Comparison of ENCODE assay signal across 8 cellular contexts in genomic region chr3:25592510-25592968, GRCh38.
DNase-seq lines count a peak whose midpoint lies in the region; ATAC-seq and TF ChIP-seq lines count a peak whose summit lies in the region.

No MANE protein-coding gene starts in this region.

- CTCF ChIA-PET in OCI-LY7 (lab: Charles Lee; ENCODE audit: unreplicated experiment): interaction anchor here (0.6 to 1.1 kb wide), 2 partner anchors 8 to 12 kb away, joined by 3 to 5 read pairs; no protein-coding TSS in a partner anchor

- H3K4me3 ChIP-seq in OCI-LY7 (ENCODE audit: low read depth, low read length, poor library complexity, severe bottlenecking): no peak overlapping the region

- H3K4me1 ChIP-seq in OCI-LY7 (ENCODE audit: insufficient read depth, low read length, poor library complexity, severe bottlenecking): no peaks in the 10 kb centered on the region

- H3K9me3 ChIP-seq in OCI-LY7 (ENCODE audit: low read length): no peaks in the 10 kb centered on the region

- H4K20me1 ChIP-seq in OCI-LY7 (ENCODE audit: insufficient read depth, low read length): peaks cover 6% of the 10 kb centered on the region; the same call in 1 of the 2 replicates

- ATAC-seq in GM18511 (IDR thresholded peaks at IDR 0.05; ENCODE audit: unreplicated experiment) (peak; percentile 43), GM19397 (IDR thresholded peaks at IDR 0.05; ENCODE audit: unreplicated experiment) (no peak)

- H3K36me3 ChIP-seq in OCI-LY7 (ENCODE audit: insufficient read depth, low read length): peaks cover 27% of the 10 kb centered on the region

- DNase-seq in OCI-LY7 (ENCODE audit: low spot score) (peak; percentile 19), fibroblast of gingiva (ENCODE audit: low read depth) (peak; percentile 69), posterior vena cava (ENCODE audit: low spot score) (peak; percentile 90), retina (no peak), HuH-7.5 (ENCODE audit: low spot score) (no peak), mesenteric fat pad (ENCODE audit: low spot score) (no peak)

- POLR2A ChIA-PET in OCI-LY7 (lab: Charles Lee): no interaction called here

- no peaks in the 10 kb centered on the region for H3K79me2 ChIP-seq in OCI-LY7 (ENCODE audit: insufficient read depth, low read depth, low read length)

- H3K9me2 ChIP-seq in OCI-LY7 (ENCODE audit: insufficient read depth, low read length): no peaks in the 10 kb centered on the region

- H2AFZ ChIP-seq in OCI-LY7 (ENCODE audit: low read length): no peak overlapping the region

- peak; percentile 19; the same call in 1 of the 2 replicates for TF ChIP-seq CTCF in OCI-LY7 (conservative IDR thresholded peaks at IDR 0.05; ENCODE audit: low read length)

- no peak overlapping the region for H3K4me2 ChIP-seq in OCI-LY7 (ENCODE audit: low read length)

- H3K27ac ChIP-seq in OCI-LY7 (ENCODE audit: low read depth, low read length, poor library complexity, severe bottlenecking): no peak overlapping the region

- intact Hi-C loops in OCI-LY7 (cut with micrococcal nuclease; ENCODE audit: unreplicated experiment): no loop called here
- intact Hi-C loops in posterior vena cava (cut with DNase I): loop anchor here in 1 of 2 donors (5.0 to 10.0 kb wide), 3 partner anchors 128 to 570 kb away; no protein-coding TSS in a partner anchor

- BruUV-seq in OCI-LY7 (replicated peaks; lab: Mats Ljungman, UMichigan): no TSS peak

Comparison
In these comparisons a context has a peak if more than half of its experiments do, and no peak if none do; other contexts are left out.
1. DNase-seq: peak in OCI-LY7 (single experiment), fibroblast of gingiva (single experiment) and posterior vena cava (single experiment); none in retina (single experiment), HuH-7.5 (single experiment) and mesenteric fat pad (single experiment).